Comparison of ENCODE assay signal across 35 cellular contexts in genomic region chr5:156850206-156850751, GRCh38. TPM values are rescaled to one million over a fixed set of nuclear protein-coding genes. Genes with fewer than 3 reads are reported as not detected.
"Had no signal": no experiment of that assay in that cellular context is flagged by ENCODE, and none has a peak within 500 bp of the region (broad histone marks: within the 10 kb centered on the region; RNA-seq: fewer than 3 reads in every experiment).

PPP1R2B (plus strand) TSS chr5:156850295; CDS start chr5:156850563, 268 bp downstream.

- H3K36me3 ChIP-seq: brain microvascular endothelial cell, Peyer's patch, SJSA1, WERI-Rb-1 had no signal

- H3K27ac ChIP-seq: brain microvascular endothelial cell, Peyer's patch, SJSA1, WERI-Rb-1 had no signal

- H3K27ac Mint-ChIP-seq: activated CD4-positive, alpha-beta T cell treated with anti-CD3 and anti-CD28 coated beads, Interleukin-2, amount 10 ng/mL, durations not matched to agents 24 days and 14 days; activated CD8-positive, alpha-beta T cell treated with anti-CD3 and anti-CD28 coated beads, Interleukin-2, amount 10 ng/mL, durations not matched to agents 7 days and 5 days; activated naive CD8-positive, alpha-beta T cell treated with anti-CD3 and anti-CD28 coated beads for 36 hours; activated T-cell treated with anti-CD3 and anti-CD28 coated beads, Interleukin-2, amount 50 U/mL, for 24 hours; activated T-helper 2 cell treated with anti-CD3 and anti-CD28 coated beads, Interferon-gamma antibody, Interleukin-2, Interleukin-4, amounts not matched to agents 10 μg/mL and 5 μg/mL and 100 μg/mL, durations not matched to agents 14 hours and 24 hours and 36 hours had no signal

- DNase-seq: activated CD4-positive, alpha-beta T cell treated with anti-CD3 and anti-CD28 coated beads for 1 hour; activated CD4-positive, alpha-beta T cell treated with anti-CD3 and anti-CD28 coated beads, Interleukin-2, amount 10 ng/mL, durations not matched to agents 24 days and 14 days; activated CD4-positive, alpha-beta T cell treated with anti-CD3 and anti-CD28 coated beads, Interleukin-2, amount 50 U/mL, for 48 hours; activated CD4-positive, CD25-positive, alpha-beta regulatory T cell; activated CD8-positive, alpha-beta T cell treated with anti-CD3 and anti-CD28 coated beads, Interleukin-2, amount 10 ng/mL, durations not matched to agents 7 days and 5 days; activated naive CD4-positive, alpha-beta T cell treated with anti-CD3 and anti-CD28 coated beads, Interleukin-2, amount 50 U/mL, for 16 hours; activated naive CD8-positive, alpha-beta T cell treated with anti-CD3 and anti-CD28 coated beads for 36 hours; activated T-cell treated with anti-CD3 and anti-CD28 coated beads, Interleukin-2, amount 50 U/mL, for 24 hours; amniotic stem cell; aorta; brain microvascular endothelial cell; central memory CD4-positive, alpha-beta T cell; NCI-H1092 treated with DMSO at 0.1 percent for 48 hours; NCI-H1417; NCI-H146; NCI-H187; NCI-H2029 treated with DMSO at 0.1 percent for 48 hours; NCI-H2107; NCI-H2171; NCI-H510A; NCI-H526; NCI-H748 treated with DMSO at 0.1 percent for 48 hours; NK-92 treated with Interleukin-12 subunit alpha and Interleukin-12 subunit beta, amount 100 ng/mL, for 24 hours; PC-3; Peyer's patch; RPMI8226; SHP77 treated with DMSO at 0.1 percent for 48 hours; SW 1271; T-helper 1 cell; T-helper 2 cell; T-helper 9 cell; WERI-Rb-1 had no signal

- H3K4me3 ChIP-seq: Peyer's patch, SJSA1 had no signal

- H3K27me3 ChIP-seq: brain microvascular endothelial cell, Peyer's patch, SJSA1 had no signal

- H3K4me1 ChIP-seq: Peyer's patch, SJSA1 had no signal

- H3K4me1 Mint-ChIP-seq: activated naive CD8-positive, alpha-beta T cell treated with anti-CD3 and anti-CD28 coated beads for 36 hours had no signal

- H3K9me3 ChIP-seq: SJSA1 had no signal

- ATAC-seq: activated CD8-positive, alpha-beta T cell treated with anti-CD3 and anti-CD28 coated beads, Interleukin-2, amount 10 ng/mL, durations not matched to agents 7 days and 5 days; PC-3 had no signal

- H3K4me3 Mint-ChIP-seq: activated CD4-positive, alpha-beta T cell treated with anti-CD3 and anti-CD28 coated beads, Interleukin-2, amount 10 ng/mL, durations not matched to agents 24 days and 14 days; activated CD8-positive, alpha-beta T cell treated with anti-CD3 and anti-CD28 coated beads, Interleukin-2, amount 10 ng/mL, durations not matched to agents 7 days and 5 days; activated naive CD8-positive, alpha-beta T cell treated with anti-CD3 and anti-CD28 coated beads for 36 hours; activated T-cell treated with anti-CD3 and anti-CD28 coated beads, Interleukin-2, amount 50 U/mL, for 24 hours had no signal

RNA-seq across cellular contexts. Expression of gene PPP1R2B, which starts in this region (rescaled TPM):
- total RNA-seq: activated naive CD8-positive, alpha-beta T cell treated with anti-CD3 and anti-CD28 coated beads for 36 hours; aorta; cerebellum; Peyer's patch had no signal
